Comparison of ENCODE assay signal across 18 cellular contexts in genomic region chr2:161265874-161266273, GRCh38.
"Had no signal": no experiment of that assay in that cellular context is flagged by ENCODE, and none has a peak within 500 bp of the region (broad histone marks: within the 10 kb centered on the region; RNA-seq: fewer than 3 reads in every experiment).

No MANE protein-coding gene starts in this region.

- H3K27ac ChIP-seq: foreskin keratinocyte, tibial artery, vagina, WERI-Rb-1 had no signal

- H3K4me3 Mint-ChIP-seq: activated CD8-positive, alpha-beta memory T cell treated with anti-CD3 and anti-CD28 coated beads, Interleukin-2, amount 10 ng/mL, durations not matched to agents 7 days and 5 days; activated naive CD4-positive, alpha-beta T cell treated with anti-CD3 and anti-CD28 coated beads, Interleukin-2, amount 10 ng/mL, durations not matched to agents 7 days and 5 days; dendritic cell treated with granulocyte-macrophage colony-stimulating factor and Interleukin-4, amounts not matched to agents 40 ng/mL and 50 ng/mL, for 4 days; natural killer cell had no signal

- H3K9me3 ChIP-seq: tibial artery, vagina had no signal

- H3K36me3 Mint-ChIP-seq: activated CD8-positive, alpha-beta memory T cell treated with anti-CD3 and anti-CD28 coated beads, Interleukin-2, amount 10 ng/mL, durations not matched to agents 7 days and 5 days; activated naive CD4-positive, alpha-beta T cell treated with anti-CD3 and anti-CD28 coated beads, Interleukin-2, amount 10 ng/mL, durations not matched to agents 7 days and 5 days; natural killer cell had no signal

- H3K36me3 ChIP-seq: tibial artery, vagina, WERI-Rb-1 had no signal

- ATAC-seq: activated CD8-positive, alpha-beta memory T cell treated with anti-CD3 and anti-CD28 coated beads, Interleukin-2, amount 10 ng/mL, durations not matched to agents 7 days and 5 days; foreskin keratinocyte; natural killer cell had no signal

- H3K27me3 ChIP-seq: foreskin keratinocyte, tibial artery, vagina had no signal

- H3K4me1 Mint-ChIP-seq: activated CD8-positive, alpha-beta memory T cell treated with anti-CD3 and anti-CD28 coated beads, Interleukin-2, amount 10 ng/mL, durations not matched to agents 7 days and 5 days; activated naive CD4-positive, alpha-beta T cell treated with anti-CD3 and anti-CD28 coated beads, Interleukin-2, amount 10 ng/mL, durations not matched to agents 7 days and 5 days; natural killer cell had no signal

- H3K4me3 ChIP-seq: tibial artery, vagina had no signal

- H3K4me1 ChIP-seq: foreskin keratinocyte, tibial artery, vagina had no signal

- H3K9me3 Mint-ChIP-seq: activated naive CD4-positive, alpha-beta T cell treated with anti-CD3 and anti-CD28 coated beads, Interleukin-2, amount 10 ng/mL, durations not matched to agents 7 days and 5 days; activated T-helper 2 cell treated with anti-CD3 and anti-CD28 coated beads, Interferon-gamma antibody, Interleukin-2, Interleukin-4, amounts not matched to agents 10 μg/mL and 5 μg/mL and 100 μg/mL, durations not matched to agents 14 hours and 24 hours and 36 hours; dendritic cell treated with granulocyte-macrophage colony-stimulating factor and Interleukin-4, amounts not matched to agents 40 ng/mL and 50 ng/mL, for 4 days; natural killer cell had no signal

- H3K27ac Mint-ChIP-seq: activated CD8-positive, alpha-beta memory T cell treated with anti-CD3 and anti-CD28 coated beads, Interleukin-2, amount 10 ng/mL, durations not matched to agents 7 days and 5 days; activated naive CD4-positive, alpha-beta T cell treated with anti-CD3 and anti-CD28 coated beads, Interleukin-2, amount 10 ng/mL, durations not matched to agents 7 days and 5 days; activated T-helper 2 cell treated with anti-CD3 and anti-CD28 coated beads, Interferon-gamma antibody, Interleukin-2, Interleukin-4, amounts not matched to agents 10 μg/mL and 5 μg/mL and 100 μg/mL, durations not matched to agents 14 hours and 24 hours and 36 hours; dendritic cell treated with granulocyte-macrophage colony-stimulating factor and Interleukin-4, amounts not matched to agents 40 ng/mL and 50 ng/mL, for 4 days; natural killer cell had no signal

- DNase-seq: activated CD4-positive, alpha-beta T cell treated with anti-CD3 and anti-CD28 coated beads, Interleukin-2, amount 50 U/mL, for 48 hours; activated CD8-positive, alpha-beta memory T cell treated with anti-CD3 and anti-CD28 coated beads, Interleukin-2, amount 10 ng/mL, durations not matched to agents 7 days and 5 days; activated naive CD4-positive, alpha-beta T cell treated with anti-CD3 and anti-CD28 coated beads, Interleukin-2, amount 10 ng/mL, durations not matched to agents 7 days and 5 days; activated T-cell treated with anti-CD3 and anti-CD28 coated beads, Interleukin-2, amount 50 U/mL, for 1 hour; effector memory CD4-positive, alpha-beta T cell; foreskin keratinocyte; kidney glomerular epithelial cell; mesenchymal stem cell; natural killer cell; nucleus accumbens; posterior cingulate gyrus; retina; stimulated activated naive CD4-positive, alpha-beta T cell; tibial artery; WERI-Rb-1 had no signal
